In genomic region chr5:159098285-159099048, GRCh38 we compare ENCODE assay signal across 8 cellular contexts. TPM values are rescaled to one million over a fixed set of nuclear protein-coding genes. Genes with fewer than 3 reads are reported as not detected.
DNase-seq lines count a peak whose midpoint lies in the region; ATAC-seq and TF ChIP-seq lines count a peak whose summit lies in the region.

No MANE protein-coding gene starts in this region.

- H3K9me3 Mint-ChIP-seq in stimulated activated naive CD8-positive, alpha-beta T cell treated with anti-CD3 and anti-CD28 coated beads, Interleukin-15, Interleukin-2, amounts not matched to agents 100 ng/mL and 50 ng/mL, for 24 hours, result no peaks in the 10 kb centered on the region

- no peaks in the 10 kb centered on the region for H3K36me3 ChIP-seq in muscle layer of colon (ENCODE audit: insufficient read depth, low read length)

- no peak for ATAC-seq in stimulated activated naive CD8-positive, alpha-beta T cell treated with anti-CD3 and anti-CD28 coated beads, Interleukin-15, Interleukin-2, amounts not matched to agents 100 U/mL and 50 U/mL, for 24 hours
- ATAC-seq in foreskin keratinocyte, result no peak

- H3K4me3 ChIP-seq in cardiac fibroblast (replicated peaks in 1 of 2; ENCODE audit: low read depth in 2 of 2, low read length in 2 of 2), result peak overlapping the region; percentile 64 to 72
- H3K4me3 ChIP-seq in muscle layer of colon (ENCODE audit: low read depth in 1 of 2, low read length in 2 of 2), result peak overlapping the region; percentile 43 to 51

- H3K9ac ChIP-seq in muscle layer of colon (ENCODE audit: low read length), result peak overlapping the region; percentile 54

- no peak for DNase-seq in stimulated activated naive CD8-positive, alpha-beta T cell treated with anti-CD3 and anti-CD28 coated beads, Interleukin-15, Interleukin-2, amounts not matched to agents 100 U/mL and 50 U/mL, for 24 hours
- DNase-seq in cardiac fibroblast (ENCODE audit: low read depth in 2 of 2), result no peak
- no peak for DNase-seq in effector CD8-positive, alpha-beta T cell (lab: John Stamatoyannopoulos, UW)
- DNase-seq in foreskin keratinocyte, result no peak
- DNase-seq in stimulated activated naive CD4-positive, alpha-beta T cell treated with Interleukin-2 at 50 U/mL for 16 hours (lab: John Stamatoyannopoulos, UW), result no peak
- no peak for DNase-seq in NCI-H524 (lab: John Stamatoyannopoulos, UW)

- peaks cover 4% of the 10 kb centered on the region for H3K36me3 Mint-ChIP-seq in stimulated activated naive CD8-positive, alpha-beta T cell treated with anti-CD3 and anti-CD28 coated beads, Interleukin-15, Interleukin-2, amounts not matched to agents 100 ng/mL and 50 ng/mL, for 24 hours (ENCODE audit: low read depth)

- H3K4me3 Mint-ChIP-seq in stimulated activated naive CD8-positive, alpha-beta T cell treated with anti-CD3 and anti-CD28 coated beads, Interleukin-15, Interleukin-2, amounts not matched to agents 100 ng/mL and 50 ng/mL, for 24 hours, result peak overlapping the region; percentile 87

- H3K27me3 ChIP-seq in muscle layer of colon (ENCODE audit: control insufficient read depth in 1 of 2, insufficient read depth in 2 of 2, low read length in 2 of 2) (peaks cover 31 to 58% of the 10 kb centered on the region in 2 donors), foreskin keratinocyte (peaks cover 98% of the 10 kb centered on the region)

- peaks cover 4% of the 10 kb centered on the region for H3K4me1 ChIP-seq in muscle layer of colon (ENCODE audit: insufficient read depth, low read length)
- no peaks in the 10 kb centered on the region for H3K4me1 ChIP-seq in foreskin keratinocyte

- H3K27ac ChIP-seq in muscle layer of colon (ENCODE audit: low read depth, low read length) (no peak overlapping the region), foreskin keratinocyte (no peak overlapping the region)

- no peaks in the 10 kb centered on the region for H3K9me3 ChIP-seq in muscle layer of colon (ENCODE audit: low read length)

- peaks cover 80% of the 10 kb centered on the region for H3K27me3 Mint-ChIP-seq in stimulated activated naive CD8-positive, alpha-beta T cell treated with anti-CD3 and anti-CD28 coated beads, Interleukin-15, Interleukin-2, amounts not matched to agents 100 ng/mL and 50 ng/mL, for 24 hours

- peaks cover 52% of the 10 kb centered on the region for H3K4me1 Mint-ChIP-seq in stimulated activated naive CD8-positive, alpha-beta T cell treated with anti-CD3 and anti-CD28 coated beads, Interleukin-15, Interleukin-2, amounts not matched to agents 100 ng/mL and 50 ng/mL, for 24 hours (ENCODE audit: low read depth)

- H3K27ac Mint-ChIP-seq in stimulated activated naive CD8-positive, alpha-beta T cell treated with anti-CD3 and anti-CD28 coated beads, Interleukin-15, Interleukin-2, amounts not matched to agents 100 ng/mL and 50 ng/mL, for 24 hours, result peak overlapping the region; percentile 69

- TF ChIP-seq CTCF in cardiac fibroblast (IDR thresholded peaks at IDR 0.05; ENCODE audit: low read depth, low read length) (no peak), foreskin keratinocyte (conservative IDR thresholded peaks at IDR 0.05) (no peak)

RNA-seq across cellular contexts. Expression of gene EBF1, which starts 1.2 kb away (rescaled TPM):
- not detected in 2 replicates for total RNA-seq in foreskin keratinocyte
- polyA plus RNA-seq in foreskin keratinocyte, result not detected in 2 replicates
